20 cellular contexts compared by ENCODE assay signal in genomic region chr15:55270301-55270700, GRCh38. TPM values are rescaled to one million over a fixed set of nuclear protein-coding genes. Genes with fewer than 3 reads are reported as not detected.
DNase-seq lines count a peak whose midpoint lies in the region; ATAC-seq lines count a peak whose summit lies in the region.
"Had no signal": no experiment of that assay in that cellular context is flagged by ENCODE, and none has a peak within 500 bp of the region (broad histone marks: within the 10 kb centered on the region; RNA-seq: fewer than 3 reads in every experiment).

No MANE protein-coding gene starts in this region.

- H3K27me3 ChIP-seq in neuronal stem cell (ENCODE audit: control insufficient read depth in 3 of 3, insufficient read depth in 3 of 3, low read depth in 1 of 3, low read length in 3 of 3), result no peaks in the 10 kb centered on the region
- H3K27me3 ChIP-seq: dorsolateral prefrontal cortex had no signal

- no peak overlapping the region for H3K4me3 Mint-ChIP-seq in T-helper 2 cell treated with Interferon-gamma antibody and Interleukin-4, amounts not matched to agents 5 μg/mL and 100 μg/mL, for 36 hours
- peak overlapping the region in 1 of 3 donors; percentile 14 for H3K4me3 Mint-ChIP-seq in T-cell
- H3K4me3 Mint-ChIP-seq in central memory CD8-positive, alpha-beta T cell, result peak overlapping the region; percentile 69
- H3K4me3 Mint-ChIP-seq: type B pancreatic cell had no signal

- no peaks in the 10 kb centered on the region for H3K9me3 ChIP-seq in neuronal stem cell (replicated peaks in 1 of 2; ENCODE audit: control insufficient read depth in 2 of 2, insufficient read depth in 1 of 2, low read depth in 1 of 2, low read length in 2 of 2)
- H3K9me3 ChIP-seq: lower lobe of right lung had no signal

- H2BK15ac ChIP-seq in neuronal stem cell (ENCODE audit: low read length), result no peak overlapping the region

- no peak overlapping the region for H4K8ac ChIP-seq in neuronal stem cell (ENCODE audit: low read depth, low read length)

- no peak overlapping the region for H3K27ac ChIP-seq in neuronal stem cell (replicated peaks; ENCODE audit: low read length)
- H3K27ac ChIP-seq: dorsolateral prefrontal cortex, lower lobe of right lung had no signal

- peak overlapping the region; percentile 22 for H2AFZ ChIP-seq in neuronal stem cell (ENCODE audit: low read length)

- H3K23ac ChIP-seq in neuronal stem cell (ENCODE audit: low read depth, low read length, poor library complexity), result no peak overlapping the region

- peak overlapping the region; percentile 8 for H3K27ac Mint-ChIP-seq in T-helper 2 cell treated with Interferon-gamma antibody and Interleukin-4, amounts not matched to agents 5 μg/mL and 100 μg/mL, for 36 hours
- peak overlapping the region; percentile 52 to 98 for H3K27ac Mint-ChIP-seq in T-cell
- peak overlapping the region; percentile 93 for H3K27ac Mint-ChIP-seq in central memory CD8-positive, alpha-beta T cell (ENCODE audit: low read depth)
- H3K27ac Mint-ChIP-seq: type B pancreatic cell had no signal

- H3K9me3 Mint-ChIP-seq in T-helper 2 cell treated with Interferon-gamma antibody and Interleukin-4, amounts not matched to agents 5 μg/mL and 100 μg/mL, for 36 hours, result peaks cover 10% of the 10 kb centered on the region
- no peaks in the 10 kb centered on the region for H3K9me3 Mint-ChIP-seq in T-cell
- no peaks in the 10 kb centered on the region for H3K9me3 Mint-ChIP-seq in central memory CD8-positive, alpha-beta T cell
- H3K9me3 Mint-ChIP-seq: type B pancreatic cell had no signal

- DNase-seq in T-helper 2 cell treated with Interferon-gamma antibody and Interleukin-4, amounts not matched to agents 5 μg/mL and 100 μg/mL, for 36 hours (ENCODE audit: low spot score), result peak; percentile 23
- DNase-seq in T-helper 2 cell (no peak), T-cell (no peak), neuronal stem cell (ENCODE audit: low spot score) (no peak), activated gamma-delta T cell (lab: John Stamatoyannopoulos, UW) (no peak), mesenteric fat pad (ENCODE audit: low spot score) (no peak)
- no peak for DNase-seq in central memory CD8-positive, alpha-beta T cell (ENCODE audit: low spot score in 2 of 2)
- DNase-seq: 8988T; activated CD4-positive, CD25-positive, alpha-beta regulatory T cell treated with anti-CD3 and anti-CD28 coated beads, Interleukin-2, amount 50 U/mL, for 72 hours; activated naive CD4-positive, alpha-beta T cell; aorta; central memory CD4-positive, alpha-beta T cell; dorsolateral prefrontal cortex; KG1; lower lobe of right lung; NCI-H1694; retina; stimulated activated CD4-positive, alpha-beta T cell treated with anti-CD3 and anti-CD28 coated beads, Interleukin-4, amount 100 ng/mL, for 4 hours had no signal

- no peak overlapping the region for H3K18ac ChIP-seq in neuronal stem cell (ENCODE audit: low read length)

- no peak overlapping the region for H4K91ac ChIP-seq in neuronal stem cell (ENCODE audit: low read depth, low read length, poor library complexity)

- POLR2A ChIA-PET in T-cell (lab: Charles Lee), result interaction anchor here (0.6 to 1.1 kb wide), 3 partner anchors 15 to 1218 kb away, joined by 3 to 7 read pairs (median 6); no protein-coding TSS in a partner anchor

- no peak overlapping the region for H3K14ac ChIP-seq in neuronal stem cell (ENCODE audit: low read length)

- H3K79me1 ChIP-seq in neuronal stem cell (ENCODE audit: low read depth, low read length), result no peaks in the 10 kb centered on the region

- no peaks in the 10 kb centered on the region for H3K36me3 ChIP-seq in neuronal stem cell (replicated peaks in 1 of 2; ENCODE audit: control insufficient read depth in 2 of 2, insufficient read depth in 2 of 2, low read length in 2 of 2)
- H3K36me3 ChIP-seq: lower lobe of right lung had no signal

- H3K9ac ChIP-seq in neuronal stem cell (ENCODE audit: low read depth, low read length, poor library complexity), result no peak overlapping the region

- no peak overlapping the region for H3K4me2 ChIP-seq in neuronal stem cell (ENCODE audit: insufficient read depth, low read length, poor library complexity, severe bottlenecking)

- no peak overlapping the region for H2BK12ac ChIP-seq in neuronal stem cell (ENCODE audit: low read length)

- H3K4ac ChIP-seq in neuronal stem cell (ENCODE audit: low read length), result no peak overlapping the region

- H3K36me3 Mint-ChIP-seq in T-helper 2 cell treated with Interferon-gamma antibody and Interleukin-4, amounts not matched to agents 5 μg/mL and 100 μg/mL, for 36 hours (ENCODE audit: low read depth), result peaks cover 62% of the 10 kb centered on the region
- H3K36me3 Mint-ChIP-seq in T-cell, result peaks cover 34% of the 10 kb centered on the region
- peaks cover 38% of the 10 kb centered on the region for H3K36me3 Mint-ChIP-seq in central memory CD8-positive, alpha-beta T cell (ENCODE audit: insufficient read depth)
- H3K36me3 Mint-ChIP-seq: type B pancreatic cell had no signal

- H2AK5ac ChIP-seq in neuronal stem cell (ENCODE audit: low read depth, low read length), result no peak overlapping the region

- ATAC-seq in T-cell (replicated peaks in 1 of 4) (no peak), GM19463 (IDR thresholded peaks at IDR 0.05; ENCODE audit: unreplicated experiment) (no peak)
- no peak for ATAC-seq in central memory CD8-positive, alpha-beta T cell (replicated peaks; ENCODE audit: extremely low read depth, poor library complexity, severe bottlenecking)
- ATAC-seq: lower lobe of right lung had no signal

- H2BK120ac ChIP-seq in neuronal stem cell (ENCODE audit: low read depth, low read length), result no peak overlapping the region

- peaks cover 2% of the 10 kb centered on the region in 2 donors for H3K4me1 ChIP-seq in neuronal stem cell (ENCODE audit: control insufficient read depth in 2 of 2, insufficient read depth in 1 of 2, low read depth in 1 of 2, low read length in 2 of 2)

- no CpG with 5 or more reads among the region's 6 CpGs for WGBS in neuronal stem cell (ENCODE audit: extremely low coverage in 2 of 2, insufficient read length in 2 of 2, insufficient replicate concordance in 1 of 2), 2 donors

- H2BK5ac ChIP-seq in neuronal stem cell (ENCODE audit: low read length), result no peak overlapping the region

- CTCF ChIA-PET in T-cell (lab: Charles Lee), result interaction anchor here in 1 of 2 donors (0.6 to 2.3 kb wide), 4 partner anchors 10 to 53 kb away, joined by 3 to 7 read pairs (median 4); no protein-coding TSS in a partner anchor

- peaks cover 75% of the 10 kb centered on the region for H3K4me1 Mint-ChIP-seq in T-helper 2 cell treated with Interferon-gamma antibody and Interleukin-4, amounts not matched to agents 5 μg/mL and 100 μg/mL, for 36 hours (ENCODE audit: low read depth)
- H3K4me1 Mint-ChIP-seq in T-cell, result peaks cover 86 to 88% (median 87%) of the 10 kb centered on the region in 3 donors
- H3K4me1 Mint-ChIP-seq in central memory CD8-positive, alpha-beta T cell, result peaks cover 90% of the 10 kb centered on the region

- H3K4me3 ChIP-seq in neuronal stem cell (ENCODE audit: low read length in 2 of 2), result no peak overlapping the region
- H3K4me3 ChIP-seq: lower lobe of right lung had no signal

- no peaks in the 10 kb centered on the region for H3K27me3 Mint-ChIP-seq in T-helper 2 cell treated with Interferon-gamma antibody and Interleukin-4, amounts not matched to agents 5 μg/mL and 100 μg/mL, for 36 hours (ENCODE audit: low read depth)
- H3K27me3 Mint-ChIP-seq in T-cell, result no peaks in the 10 kb centered on the region
- no peaks in the 10 kb centered on the region for H3K27me3 Mint-ChIP-seq in central memory CD8-positive, alpha-beta T cell
- H3K27me3 Mint-ChIP-seq: type B pancreatic cell had no signal

RNA-seq across cellular contexts. Expression of gene RAB27A, which starts 19.3 kb away (rescaled TPM):
- 10 to 100 TPM; 29.7 to 47.2 (median 35.2) TPM for total RNA-seq in T-cell
- polyA plus RNA-seq in neuronal stem cell (2013, experiment 1 of 2), result 3.5 TPM
- polyA plus RNA-seq in neuronal stem cell (2013, experiment 2 of 2), result 3.4 TPM
- 26.8 TPM for total RNA-seq in mesenteric fat pad

RNA-seq across cellular contexts. Expression of gene PIGBOS1, which starts 48.6 kb away (rescaled TPM):
- 10 to 100 TPM; 10.0 to 24.4 (median 16.7) TPM for total RNA-seq in T-cell
- 18.2 TPM for polyA plus RNA-seq in neuronal stem cell (2013, experiment 1 of 2)
- polyA plus RNA-seq in neuronal stem cell (2013, experiment 2 of 2), result 19.1 TPM
- 10.1 TPM for total RNA-seq in mesenteric fat pad

RNA-seq across cellular contexts. Expression of gene PIGB, which starts 48.7 kb away (rescaled TPM):
- 10 to 100 TPM; 16.3 to 28.2 (median 20.1) TPM for total RNA-seq in T-cell
- 5.4 TPM for polyA plus RNA-seq in neuronal stem cell (2013, experiment 1 of 2)
- polyA plus RNA-seq in neuronal stem cell (2013, experiment 2 of 2), result 5.3 TPM
- total RNA-seq in mesenteric fat pad, result 14.4 TPM

Comparison
In these comparisons a context has a peak if more than half of its experiments do, and no peak if none do; other contexts are left out.
1. H3K27ac Mint-ChIP-seq: peak in every context shown above with its lines; median percentile 93 in central memory CD8-positive, alpha-beta T cell; 75 in T-cell; 8 in T-helper 2 cell treated with Interferon-gamma antibody and Interleukin-4, amounts not matched to agents 5 μg/mL and 100 μg/mL, for 36 hours.